In genomic region chr17:7884581-7885356, GRCh38 we compare ENCODE assay signal across 7 cellular contexts. TPM values are rescaled to one million over a fixed set of nuclear protein-coding genes. Genes with fewer than 3 reads are reported as not detected.
DNase-seq lines count a peak whose midpoint lies in the region; ATAC-seq and TF ChIP-seq lines count a peak whose summit lies in the region.

No MANE protein-coding gene starts in this region.

- peaks cover 28% of the 10 kb centered on the region for H3K23me2 ChIP-seq in H9 (ENCODE audit: insufficient read length, low read depth, low read length, poor library complexity, severe bottlenecking)

- H3K27ac ChIP-seq in H9 (ENCODE audit: insufficient read length, low read depth, low read length): no peak overlapping the region

- no peak overlapping the region for H2AK5ac ChIP-seq in H9 (ENCODE audit: insufficient read length, low read length)

- TF ChIP-seq CTCF in H9 (conservative IDR thresholded peaks at IDR 0.05) (no peak), brain (conservative IDR thresholded peaks at IDR 0.05) (no peak)

- no peak overlapping the region for H4K8ac ChIP-seq in H9 (replicated peaks; ENCODE audit: insufficient read length, low read depth, low read length)

- H3K56ac ChIP-seq in H9 (ENCODE audit: insufficient read length, low read depth, low read length): no peak overlapping the region

- H3K4me1 Mint-ChIP-seq in H9 (peaks cover 3 to 4% of the 10 kb centered on the region in 2 experiments), brain (no peaks in the 10 kb centered on the region), memory B cell (peaks cover 9% of the 10 kb centered on the region)
- H3K4me1 Mint-ChIP-seq in stimulated activated naive CD8-positive, alpha-beta T cell treated with anti-CD3 and anti-CD28 coated beads, Interleukin-15, amount 100 ng/mL, for 72 hours: peaks cover 7% of the 10 kb centered on the region

- no peak overlapping the region for H3K18ac ChIP-seq in H9 (ENCODE audit: insufficient read length, low read depth, low read length)

- no peaks in the 10 kb centered on the region for H3K79me2 ChIP-seq in H9 (ENCODE audit: insufficient read depth, low read length)

- no peak overlapping the region for H2BK20ac ChIP-seq in H9 (ENCODE audit: low read depth, low read length, poor library complexity, severe bottlenecking)

- H3K27me3 ChIP-seq in H9 (ENCODE audit: insufficient read depth, low read length): no peaks in the 10 kb centered on the region; the same call in 1 of the 2 replicates

- H4K91ac ChIP-seq in H9 (ENCODE audit: insufficient read length, low read depth, low read length): no peak overlapping the region

- no peak overlapping the region for H2BK12ac ChIP-seq in H9 (ENCODE audit: insufficient read length, low read depth, low read length)

- H3K27me3 Mint-ChIP-seq in H9 (ENCODE audit: low read depth) (no peaks in the 10 kb centered on the region; the same call in none of the 2 replicates), brain (peaks cover 5% of the 10 kb centered on the region), memory B cell (no peaks in the 10 kb centered on the region)
- H3K27me3 Mint-ChIP-seq in stimulated activated naive CD8-positive, alpha-beta T cell treated with anti-CD3 and anti-CD28 coated beads, Interleukin-15, amount 100 ng/mL, for 72 hours: no peaks in the 10 kb centered on the region

- no peak overlapping the region for H2AFZ ChIP-seq in H9 (ENCODE audit: low read length)

- peak overlapping the region; percentile 75; the same call in 1 of the 2 replicates for H3K14ac ChIP-seq in H9 (ENCODE audit: insufficient read depth, low read length)

- H3K4me3 Mint-ChIP-seq in H9 (peak overlapping the region; percentile 68 to 80), brain (peak overlapping the region in 4 of 5 experiments; percentile 69 to 87 (median 77)), memory B cell (peak overlapping the region; percentile 83)
- peak overlapping the region; percentile 72 to 75 for H3K4me3 Mint-ChIP-seq in stimulated activated naive CD8-positive, alpha-beta T cell treated with anti-CD3 and anti-CD28 coated beads, Interleukin-15, amount 100 ng/mL, for 72 hours

- DNase-seq in H9 (peak; percentile 34), T follicular helper cell (ENCODE audit: low read depth) (peak; percentile 22), memory B cell (ENCODE audit: low spot score in 2 of 2) (peak; percentile 11 to 47), pons (ENCODE audit: low spot score) (no peak)
- peak; percentile 32 to 36 for DNase-seq in stimulated activated naive CD8-positive, alpha-beta T cell treated with anti-CD3 and anti-CD28 coated beads, Interleukin-15, amount 100 ng/mL, for 72 hours

- no peak overlapping the region for H3K27ac Mint-ChIP-seq in H9
- H3K27ac Mint-ChIP-seq in brain: peak overlapping the region in 2 of 5 experiments; percentile 88 to 91
- H3K27ac Mint-ChIP-seq in memory B cell: no peak overlapping the region
- H3K27ac Mint-ChIP-seq in stimulated activated naive CD8-positive, alpha-beta T cell treated with anti-CD3 and anti-CD28 coated beads, Interleukin-15, amount 100 ng/mL, for 72 hours: peak overlapping the region; percentile 88 to 92

- H3K79me1 ChIP-seq in H9 (ENCODE audit: insufficient read depth, low read depth, low read length, poor library complexity, severe bottlenecking): no peaks in the 10 kb centered on the region

- H3K9me3 Mint-ChIP-seq in H9 (no peaks in the 10 kb centered on the region), brain (no peaks in the 10 kb centered on the region), memory B cell (no peaks in the 10 kb centered on the region)
- H3K9me3 Mint-ChIP-seq in stimulated activated naive CD8-positive, alpha-beta T cell treated with anti-CD3 and anti-CD28 coated beads, Interleukin-15, amount 100 ng/mL, for 72 hours: no peaks in the 10 kb centered on the region

- no peak overlapping the region for H2BK120ac ChIP-seq in H9 (ENCODE audit: low read depth, low read length, poor library complexity, severe bottlenecking)

- H4K5ac ChIP-seq in H9 (ENCODE audit: insufficient read length, low read depth, low read length): no peak overlapping the region

- no peaks in the 10 kb centered on the region for H3K9me3 ChIP-seq in H9 (ENCODE audit: control insufficient read depth, low read depth, low read length)

- H2BK15ac ChIP-seq in H9 (ENCODE audit: low read depth, low read length): no peak overlapping the region

- peak; percentile 8 for ATAC-seq in memory B cell (ENCODE audit: low read depth)
- ATAC-seq in stimulated activated naive CD8-positive, alpha-beta T cell treated with anti-CD3 and anti-CD28 coated beads, Interleukin-15, amount 100 ng/mL, for 72 hours: no peak
- no peak for ATAC-seq in HG02623 (IDR thresholded peaks at IDR 0.05; ENCODE audit: unreplicated experiment)

- no peak overlapping the region for H3T11ph ChIP-seq in H9 (ENCODE audit: low read length)

- no peak overlapping the region for H2BK5ac ChIP-seq in H9 (ENCODE audit: insufficient read length, low read length)

- H3K4me1 ChIP-seq in H9 (ENCODE audit: insufficient read depth, low read length): no peaks in the 10 kb centered on the region

- H4K20me1 ChIP-seq in H9 (ENCODE audit: control insufficient read depth, insufficient read depth, insufficient read length): no peaks in the 10 kb centered on the region

- no peak overlapping the region for H3K23ac ChIP-seq in H9 (ENCODE audit: insufficient read length, low read depth, low read length)

- no CpG with 5 or more reads among the region's 99 CpGs for WGBS in H9 (ENCODE audit: extremely low coverage, insufficient read length, low lambda C conversion rate)

- H3K36me3 Mint-ChIP-seq in H9 (ENCODE audit: insufficient read depth in 1 of 3, low read depth in 3 of 3) (no peaks in the 10 kb centered on the region), brain (no peaks in the 10 kb centered on the region), memory B cell (no peaks in the 10 kb centered on the region)

- H3K4me2 ChIP-seq in H9 (ENCODE audit: insufficient read depth, insufficient read length, low read length): peak overlapping the region; percentile 43

- H3K4ac ChIP-seq in H9 (ENCODE audit: low read depth, low read length): no peak overlapping the region

- no peak overlapping the region for H3K9ac ChIP-seq in H9 (ENCODE audit: extremely low read depth, insufficient read length, low read length)

RNA-seq across cellular contexts. Expression of gene CHD3, which starts 3.8 kb away (rescaled TPM):
- 33.2 and 35.7 TPM in 2 replicates for total RNA-seq in H9 (2021)
- polyA plus RNA-seq in brain (ENCODE audit: insufficient read depth, low read depth, low replicate concordance): 76.2 TPM

RNA-seq across cellular contexts. Expression of gene CYB5D1, which starts 27.0 kb away (rescaled TPM):
- 17.1 and 18.0 TPM in 2 replicates for total RNA-seq in H9 (2021)
- 11.5 TPM for polyA plus RNA-seq in brain (ENCODE audit: insufficient read depth, low read depth, low replicate concordance)

RNA-seq across cellular contexts. Expression of gene NAA38, which starts 27.4 kb away (rescaled TPM):
- 40.0 and 50.2 TPM in 2 replicates for total RNA-seq in H9 (2021)
- polyA plus RNA-seq in brain (ENCODE audit: insufficient read depth, low read depth, low replicate concordance): 262 TPM

RNA-seq across cellular contexts. Expression of gene TMEM88, which starts 29.9 kb away (rescaled TPM):
- 8.9 and 11.3 TPM in 2 replicates for total RNA-seq in H9 (2021)
- polyA plus RNA-seq in brain (ENCODE audit: insufficient read depth, low read depth, low replicate concordance): 9.8 TPM

RNA-seq across cellular contexts. Expression of gene RNF227, which starts 31.3 kb away (rescaled TPM):
- 1.9 and 2.5 TPM in 2 replicates for total RNA-seq in H9 (2021)
- polyA plus RNA-seq in brain (ENCODE audit: insufficient read depth, low read depth, low replicate concordance): 5.3 TPM

Comparison
In these comparisons a context has a peak if more than half of its experiments do, and no peak if none do; other contexts are left out.
1. H3K27ac Mint-ChIP-seq: peak in stimulated activated naive CD8-positive, alpha-beta T cell treated with anti-CD3 and anti-CD28 coated beads, Interleukin-15, amount 100 ng/mL, for 72 hours (2 of 2); none in H9 (0 of 3) and memory B cell (single experiment).
2. Peak in every context shown above with its lines, with median percentiles within 50 percentile points of each other: H3K4me3 Mint-ChIP-seq.